Comparison of ENCODE assay signal across 12 cellular contexts in the genomic region with DNA sequence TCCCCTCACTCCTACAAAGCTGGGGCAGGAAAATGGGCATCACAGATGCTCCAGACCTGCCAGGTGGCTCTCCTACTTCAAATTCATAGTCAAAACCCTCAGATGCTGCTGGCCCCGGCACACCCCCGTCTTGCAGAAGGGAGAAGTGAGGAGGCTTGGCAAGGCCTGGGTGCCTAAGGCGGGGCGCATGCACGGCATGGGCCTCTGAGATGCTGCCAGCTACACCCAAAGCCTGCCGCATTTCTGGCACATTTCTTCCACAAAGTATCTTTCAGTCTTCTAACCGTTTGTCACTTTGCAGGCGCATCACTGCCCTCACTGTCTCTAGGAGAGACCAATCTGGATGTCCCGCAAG. TPM values are rescaled to one million over a fixed set of nuclear protein-coding genes. Genes with fewer than 3 reads are reported as not detected.
A peak's percentile ranks its signal among the peaks of the same experiment; 100 is the strongest.
DNase-seq lines count a peak whose midpoint lies in the region; ATAC-seq and TF ChIP-seq lines count a peak whose summit lies in the region.
"Had no signal": no experiment of that assay in that cellular context is flagged by ENCODE, and none has a peak within 500 bp of the region (broad histone marks: within the 10 kb centered on the region; RNA-seq: fewer than 3 reads in every experiment).

No MANE protein-coding gene starts in this region.

- H3K4me1 Mint-ChIP-seq in activated T-helper 1 cell treated with anti-CD3 and anti-CD28 coated beads, Interleukin-12 subunit alpha, Interleukin-12 subunit beta, Interleukin-2, Interleukin-4 antibody, amounts not matched to agents 30 ng/mL and 10 ng/mL and 1 ng/mL, durations not matched to agents 14 hours and 24 hours and 36 hours (ENCODE audit: low read depth), result peaks cover 97% of the 10 kb centered on the region

- H3K36me3 ChIP-seq in KMS-11 (ENCODE audit: insufficient read depth) (no peaks in the 10 kb centered on the region), heart right ventricle (peaks cover 0 to 100% (median 32%) of the 10 kb centered on the region in 9 donors), body of pancreas (replicated peaks in 1 of 2; ENCODE audit: insufficient read depth in 1 of 2, low read depth in 2 of 2) (peaks cover 5 to 30% of the 10 kb centered on the region in 2 donors)

- no peaks in the 10 kb centered on the region for H3K27me3 Mint-ChIP-seq in activated T-helper 1 cell treated with anti-CD3 and anti-CD28 coated beads, Interleukin-12 subunit alpha, Interleukin-12 subunit beta, Interleukin-2, Interleukin-4 antibody, amounts not matched to agents 30 ng/mL and 10 ng/mL and 1 ng/mL, durations not matched to agents 14 hours and 24 hours and 36 hours (ENCODE audit: insufficient read depth)

- no peak for DNase-seq in activated T-helper 1 cell treated with anti-CD3 and anti-CD28 coated beads, Interleukin-12 subunit alpha, Interleukin-12 subunit beta, Interleukin-2, Interleukin-4 antibody, amounts not matched to agents 30 ng/mL and 10 ng/mL and 1 ng/mL, durations not matched to agents 14 hours and 24 hours and 36 hours (ENCODE audit: low spot score)
- no peak for DNase-seq in heart right ventricle
- peak; percentile 19 for DNase-seq in stimulated activated naive CD8-positive, alpha-beta T cell treated with anti-CD3 and anti-CD28 coated beads, Interleukin-15, Interleukin-2, amounts not matched to agents 100 U/mL and 50 U/mL, for 24 hours
- no peak for DNase-seq in NCI-H2171 treated with DMSO at 0.1 percent for 48 hours (lab: John Stamatoyannopoulos, UW)
- DNase-seq in body of pancreas, result no peak
- no peak for DNase-seq in stimulated activated naive CD4-positive, alpha-beta T cell treated with Interleukin-2 at 50 U/mL for 16 hours (lab: John Stamatoyannopoulos, UW)
- DNase-seq: left colon; NCI-H446; stimulated activated CD4-positive, alpha-beta T cell treated with anti-CD3 and anti-CD28 coated beads, Interleukin-2, amount 100 ng/mL, for 48 hours had no signal

- H4K20me1 ChIP-seq in KMS-11 (ENCODE audit: insufficient read depth), result no peaks in the 10 kb centered on the region

- peak overlapping the region; percentile 99 for H3K27ac Mint-ChIP-seq in activated T-helper 1 cell treated with anti-CD3 and anti-CD28 coated beads, Interleukin-12 subunit alpha, Interleukin-12 subunit beta, Interleukin-2, Interleukin-4 antibody, amounts not matched to agents 30 ng/mL and 10 ng/mL and 1 ng/mL, durations not matched to agents 14 hours and 24 hours and 36 hours

- no peaks in the 10 kb centered on the region for H3K9me3 Mint-ChIP-seq in activated T-helper 1 cell treated with anti-CD3 and anti-CD28 coated beads, Interleukin-12 subunit alpha, Interleukin-12 subunit beta, Interleukin-2, Interleukin-4 antibody, amounts not matched to agents 30 ng/mL and 10 ng/mL and 1 ng/mL, durations not matched to agents 14 hours and 24 hours and 36 hours

- H3K36me3 Mint-ChIP-seq in activated T-helper 1 cell treated with anti-CD3 and anti-CD28 coated beads, Interleukin-12 subunit alpha, Interleukin-12 subunit beta, Interleukin-2, Interleukin-4 antibody, amounts not matched to agents 30 ng/mL and 10 ng/mL and 1 ng/mL, durations not matched to agents 14 hours and 24 hours and 36 hours (ENCODE audit: low read depth), result peaks cover 80% of the 10 kb centered on the region

- no peaks in the 10 kb centered on the region for H3K27me3 ChIP-seq in KMS-11 (ENCODE audit: insufficient read depth, low read depth)
- H3K27me3 ChIP-seq in heart right ventricle, result no peaks in the 10 kb centered on the region
- H3K27me3 ChIP-seq in body of pancreas, result no peaks in the 10 kb centered on the region

- peak overlapping the region; percentile 62 for H3K4me3 Mint-ChIP-seq in activated T-helper 1 cell treated with anti-CD3 and anti-CD28 coated beads, Interleukin-12 subunit alpha, Interleukin-12 subunit beta, Interleukin-2, Interleukin-4 antibody, amounts not matched to agents 30 ng/mL and 10 ng/mL and 1 ng/mL, durations not matched to agents 14 hours and 24 hours and 36 hours

- 70 to 73% methylated on average over 9 of the region's 9 CpGs for WGBS in heart right ventricle, 2 donors
- WGBS in body of pancreas, 2 donors, result 86 to 90% methylated on average over 9 of the region's 9 CpGs

- H3K79me2 ChIP-seq in KMS-11 (ENCODE audit: insufficient read depth, low read depth), result peaks cover 49% of the 10 kb centered on the region

- H3K27ac ChIP-seq in KMS-11, result peak overlapping the region; percentile 100
- H3K27ac ChIP-seq in heart right ventricle, result peak overlapping the region; percentile 75 to 94 (median 84)
- H3K27ac ChIP-seq in body of pancreas, result no peak overlapping the region
- H3K27ac ChIP-seq: VCaP had no signal

- ATAC-seq in heart right ventricle, result no peak
- no peak for ATAC-seq in stimulated activated naive CD8-positive, alpha-beta T cell treated with anti-CD3 and anti-CD28 coated beads, Interleukin-15, Interleukin-2, amounts not matched to agents 100 U/mL and 50 U/mL, for 24 hours
- ATAC-seq in body of pancreas, result no peak
- ATAC-seq in HG02678 (IDR thresholded peaks at IDR 0.05; ENCODE audit: unreplicated experiment), result no peak
- ATAC-seq: left colon had no signal

- H3K9me3 ChIP-seq in heart right ventricle (no peaks in the 10 kb centered on the region), body of pancreas (no peaks in the 10 kb centered on the region)

- peak overlapping the region; percentile 78 for H3K9ac ChIP-seq in KMS-11

- peaks cover 86% of the 10 kb centered on the region for H3K4me1 ChIP-seq in KMS-11 (ENCODE audit: low read depth, poor library complexity, severe bottlenecking)
- peaks cover 60 to 100% (median 92%) of the 10 kb centered on the region in 9 donors for H3K4me1 ChIP-seq in heart right ventricle
- H3K4me1 ChIP-seq in body of pancreas, result peaks cover 7% of the 10 kb centered on the region

- peak overlapping the region; percentile 61 for H3K4me2 ChIP-seq in KMS-11

- TF ChIP-seq CTCF in KMS-11 (conservative IDR thresholded peaks at IDR 0.05; ENCODE audit: low read depth, low read length) (no peak), heart right ventricle (IDR thresholded peaks at IDR 0.05) (no peak), body of pancreas (IDR thresholded peaks at IDR 0.05) (no peak)

- no peak for TF ChIP-seq POLR2A in body of pancreas (IDR thresholded peaks at IDR 0.05)

- H3K4me3 ChIP-seq in KMS-11 (IDR thresholded peaks at IDR 0.05; ENCODE audit: insufficient read depth, low read depth, low read length) (no peak overlapping the region), heart right ventricle (no peak overlapping the region), body of pancreas (no peak overlapping the region)

- intact Hi-C loops in activated T-helper 1 cell treated with anti-CD3 and anti-CD28 coated beads, Interleukin-12 subunit alpha, Interleukin-12 subunit beta, Interleukin-2, Interleukin-4 antibody, amounts not matched to agents 30 ng/mL and 10 ng/mL and 1 ng/mL, durations not matched to agents 14 hours and 24 hours and 36 hours (cut with micrococcal nuclease), result loop anchor here (1.0 to 5.0 kb wide), 5 partner anchors 9 to 633 kb away; no protein-coding TSS in a partner anchor
- intact Hi-C loops in heart right ventricle (cut with DNase I), result no loop called here
- intact Hi-C loops in body of pancreas (cut with DNase I), result no loop called here

- no peak overlapping the region for H2AFZ ChIP-seq in KMS-11 (ENCODE audit: low read depth)

RNA-seq across cellular contexts. Expression of a gene that starts 19.6 kb away (rescaled TPM):
- 449 and 453 TPM in 2 replicates for total RNA-seq in activated T-helper 1 cell treated with anti-CD3 and anti-CD28 coated beads, Interleukin-12 subunit alpha, Interleukin-12 subunit beta, Interleukin-2, Interleukin-4 antibody, amounts not matched to agents 30 ng/mL and 10 ng/mL and 1 ng/mL, durations not matched to agents 14 hours and 24 hours and 36 hours
- total RNA-seq in heart right ventricle, result 100 to 1,000 TPM; 155 to 302 (median 177) TPM
- 100 to 1,000 TPM in 1 of 2 donors, 10 to 100 TPM in 1; 51.9 to 266 TPM for polyA plus RNA-seq in heart right ventricle
- 10 to 100 TPM; 46.1 to 51.9 TPM for total RNA-seq in body of pancreas

Comparison
In these comparisons a context has a peak if more than half of its experiments do, and no peak if none do; other contexts are left out.
1. H3K27ac ChIP-seq: peak in KMS-11 (single experiment) and heart right ventricle (10 of 10); none in body of pancreas (0 of 4).